1 cellular context compared by ENCODE assay signal in the genomic region with DNA sequence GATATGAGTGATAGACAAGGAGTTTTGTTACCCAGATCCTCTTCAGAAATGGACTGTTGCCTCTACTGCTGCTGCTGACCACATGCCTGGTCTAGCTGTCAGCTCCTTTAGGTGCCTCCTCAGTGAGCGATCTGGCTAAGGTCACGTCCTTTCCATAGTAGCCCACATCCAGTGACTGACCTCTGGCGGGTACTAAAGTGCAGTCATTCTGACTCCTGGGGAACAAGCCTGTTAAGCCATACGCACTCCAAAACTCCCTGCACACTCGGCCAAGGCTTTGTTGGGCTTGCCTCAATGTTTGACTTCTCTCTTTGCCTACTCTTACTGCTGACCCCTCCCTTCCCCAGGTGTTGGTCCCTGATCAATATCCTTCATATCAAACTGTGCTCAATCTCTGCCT.
TF ChIP-seq lines count a peak whose summit lies in the region.

No MANE protein-coding gene starts in this region.

TF ChIP-seq in GM23338, 12 proteins besides CTCF, POLR2A, EP300 and RAD21:
- TF ChIP-seq, protein P1, sequence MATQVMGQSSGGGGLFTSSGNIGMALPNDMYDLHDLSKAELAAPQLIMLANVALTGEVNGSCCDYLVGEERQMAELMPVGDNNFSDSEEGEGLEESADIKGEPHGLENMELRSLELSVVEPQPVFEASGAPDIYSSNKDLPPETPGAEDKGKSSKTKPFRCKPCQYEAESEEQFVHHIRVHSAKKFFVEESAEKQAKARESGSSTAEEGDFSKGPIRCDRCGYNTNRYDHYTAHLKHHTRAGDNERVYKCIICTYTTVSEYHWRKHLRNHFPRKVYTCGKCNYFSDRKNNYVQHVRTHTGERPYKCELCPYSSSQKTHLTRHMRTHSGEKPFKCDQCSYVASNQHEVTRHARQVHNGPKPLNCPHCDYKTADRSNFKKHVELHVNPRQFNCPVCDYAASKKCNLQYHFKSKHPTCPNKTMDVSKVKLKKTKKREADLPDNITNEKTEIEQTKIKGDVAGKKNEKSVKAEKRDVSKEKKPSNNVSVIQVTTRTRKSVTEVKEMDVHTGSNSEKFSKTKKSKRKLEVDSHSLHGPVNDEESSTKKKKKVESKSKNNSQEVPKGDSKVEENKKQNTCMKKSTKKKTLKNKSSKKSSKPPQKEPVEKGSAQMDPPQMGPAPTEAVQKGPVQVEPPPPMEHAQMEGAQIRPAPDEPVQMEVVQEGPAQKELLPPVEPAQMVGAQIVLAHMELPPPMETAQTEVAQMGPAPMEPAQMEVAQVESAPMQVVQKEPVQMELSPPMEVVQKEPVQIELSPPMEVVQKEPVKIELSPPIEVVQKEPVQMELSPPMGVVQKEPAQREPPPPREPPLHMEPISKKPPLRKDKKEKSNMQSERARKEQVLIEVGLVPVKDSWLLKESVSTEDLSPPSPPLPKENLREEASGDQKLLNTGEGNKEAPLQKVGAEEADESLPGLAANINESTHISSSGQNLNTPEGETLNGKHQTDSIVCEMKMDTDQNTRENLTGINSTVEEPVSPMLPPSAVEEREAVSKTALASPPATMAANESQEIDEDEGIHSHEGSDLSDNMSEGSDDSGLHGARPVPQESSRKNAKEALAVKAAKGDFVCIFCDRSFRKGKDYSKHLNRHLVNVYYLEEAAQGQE (IDR thresholded peaks at IDR 0.05; ENCODE audit: unreplicated experiment), result no peak
- no peak for TF ChIP-seq JUNB (IDR thresholded peaks at IDR 0.05; ENCODE audit: unreplicated experiment)
- TF ChIP-seq CREB1 (CRISPR knock-in tag; IDR thresholded peaks at IDR 0.05; ENCODE audit: low read depth), result no peak
- TF ChIP-seq ZNF331 (CRISPR knock-in tag; IDR thresholded peaks at IDR 0.05; ENCODE audit: low read depth), result no peak
- no peak for TF ChIP-seq EZH2phosphoT487 (IDR thresholded peaks at IDR 0.05; ENCODE audit: unreplicated experiment)
- TF ChIP-seq, protein P2, sequence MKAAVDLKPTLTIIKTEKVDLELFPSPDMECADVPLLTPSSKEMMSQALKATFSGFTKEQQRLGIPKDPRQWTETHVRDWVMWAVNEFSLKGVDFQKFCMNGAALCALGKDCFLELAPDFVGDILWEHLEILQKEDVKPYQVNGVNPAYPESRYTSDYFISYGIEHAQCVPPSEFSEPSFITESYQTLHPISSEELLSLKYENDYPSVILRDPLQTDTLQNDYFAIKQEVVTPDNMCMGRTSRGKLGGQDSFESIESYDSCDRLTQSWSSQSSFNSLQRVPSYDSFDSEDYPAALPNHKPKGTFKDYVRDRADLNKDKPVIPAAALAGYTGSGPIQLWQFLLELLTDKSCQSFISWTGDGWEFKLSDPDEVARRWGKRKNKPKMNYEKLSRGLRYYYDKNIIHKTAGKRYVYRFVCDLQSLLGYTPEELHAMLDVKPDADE (IDR thresholded peaks at IDR 0.05), result no peak
- TF ChIP-seq ZNF114 (CRISPR knock-in tag; IDR thresholded peaks at IDR 0.05), result no peak
- no peak for TF ChIP-seq NANOG (IDR thresholded peaks at IDR 0.05; ENCODE audit: borderline replicate concordance)
- TF ChIP-seq, protein P3, sequence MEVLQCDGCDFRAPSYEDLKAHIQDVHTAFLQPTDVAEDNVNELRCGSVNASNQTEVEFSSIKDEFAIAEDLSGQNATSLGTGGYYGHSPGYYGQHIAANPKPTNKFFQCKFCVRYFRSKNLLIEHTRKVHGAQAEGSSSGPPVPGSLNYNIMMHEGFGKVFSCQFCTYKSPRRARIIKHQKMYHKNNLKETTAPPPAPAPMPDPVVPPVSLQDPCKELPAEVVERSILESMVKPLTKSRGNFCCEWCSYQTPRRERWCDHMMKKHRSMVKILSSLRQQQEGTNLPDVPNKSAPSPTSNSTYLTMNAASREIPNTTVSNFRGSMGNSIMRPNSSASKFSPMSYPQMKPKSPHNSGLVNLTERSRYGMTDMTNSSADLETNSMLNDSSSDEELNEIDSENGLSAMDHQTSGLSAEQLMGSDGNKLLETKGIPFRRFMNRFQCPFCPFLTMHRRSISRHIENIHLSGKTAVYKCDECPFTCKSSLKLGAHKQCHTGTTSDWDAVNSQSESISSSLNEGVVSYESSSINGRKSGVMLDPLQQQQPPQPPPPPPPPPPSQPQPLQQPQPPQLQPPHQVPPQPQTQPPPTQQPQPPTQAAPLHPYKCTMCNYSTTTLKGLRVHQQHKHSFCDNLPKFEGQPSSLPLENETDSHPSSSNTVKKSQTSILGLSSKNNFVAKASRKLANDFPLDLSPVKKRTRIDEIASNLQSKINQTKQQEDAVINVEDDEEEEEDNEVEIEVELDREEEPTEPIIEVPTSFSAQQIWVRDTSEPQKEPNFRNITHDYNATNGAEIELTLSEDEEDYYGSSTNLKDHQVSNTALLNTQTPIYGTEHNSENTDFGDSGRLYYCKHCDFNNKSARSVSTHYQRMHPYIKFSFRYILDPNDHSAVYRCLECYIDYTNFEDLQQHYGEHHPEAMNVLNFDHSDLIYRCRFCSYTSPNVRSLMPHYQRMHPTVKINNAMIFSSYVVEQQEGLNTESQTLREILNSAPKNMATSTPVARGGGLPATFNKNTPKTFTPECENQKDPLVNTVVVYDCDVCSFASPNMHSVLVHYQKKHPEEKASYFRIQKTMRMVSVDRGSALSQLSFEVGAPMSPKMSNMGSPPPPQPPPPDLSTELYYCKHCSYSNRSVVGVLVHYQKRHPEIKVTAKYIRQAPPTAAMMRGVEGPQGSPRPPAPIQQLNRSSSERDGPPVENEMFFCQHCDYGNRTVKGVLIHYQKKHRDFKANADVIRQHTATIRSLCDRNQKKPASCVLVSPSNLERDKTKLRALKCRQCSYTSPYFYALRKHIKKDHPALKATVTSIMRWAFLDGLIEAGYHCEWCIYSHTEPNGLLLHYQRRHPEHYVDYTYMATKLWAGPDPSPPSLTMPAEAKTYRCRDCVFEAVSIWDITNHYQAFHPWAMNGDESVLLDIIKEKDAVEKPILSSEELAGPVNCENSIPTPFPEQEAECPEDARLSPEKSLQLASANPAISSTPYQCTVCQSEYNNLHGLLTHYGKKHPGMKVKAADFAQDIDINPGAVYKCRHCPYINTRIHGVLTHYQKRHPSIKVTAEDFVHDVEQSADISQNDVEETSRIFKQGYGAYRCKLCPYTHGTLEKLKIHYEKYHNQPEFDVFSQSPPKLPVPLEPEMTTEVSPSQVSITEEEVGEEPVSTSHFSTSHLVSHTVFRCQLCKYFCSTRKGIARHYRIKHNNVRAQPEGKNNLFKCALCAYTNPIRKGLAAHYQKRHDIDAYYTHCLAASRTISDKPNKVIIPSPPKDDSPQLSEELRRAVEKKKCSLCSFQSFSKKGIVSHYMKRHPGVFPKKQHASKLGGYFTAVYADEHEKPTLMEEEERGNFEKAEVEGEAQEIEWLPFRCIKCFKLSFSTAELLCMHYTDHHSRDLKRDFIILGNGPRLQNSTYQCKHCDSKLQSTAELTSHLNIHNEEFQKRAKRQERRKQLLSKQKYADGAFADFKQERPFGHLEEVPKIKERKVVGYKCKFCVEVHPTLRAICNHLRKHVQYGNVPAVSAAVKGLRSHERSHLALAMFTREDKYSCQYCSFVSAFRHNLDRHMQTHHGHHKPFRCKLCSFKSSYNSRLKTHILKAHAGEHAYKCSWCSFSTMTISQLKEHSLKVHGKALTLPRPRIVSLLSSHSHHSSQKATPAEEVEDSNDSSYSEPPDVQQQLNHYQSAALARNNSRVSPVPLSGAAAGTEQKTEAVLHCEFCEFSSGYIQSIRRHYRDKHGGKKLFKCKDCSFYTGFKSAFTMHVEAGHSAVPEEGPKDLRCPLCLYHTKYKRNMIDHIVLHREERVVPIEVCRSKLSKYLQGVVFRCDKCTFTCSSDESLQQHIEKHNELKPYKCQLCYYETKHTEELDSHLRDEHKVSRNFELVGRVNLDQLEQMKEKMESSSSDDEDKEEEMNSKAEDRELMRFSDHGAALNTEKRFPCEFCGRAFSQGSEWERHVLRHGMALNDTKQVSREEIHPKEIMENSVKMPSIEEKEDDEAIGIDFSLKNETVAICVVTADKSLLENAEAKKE (CRISPR knock-in tag; IDR thresholded peaks at IDR 0.05), result no peak
- no peak for TF ChIP-seq POLR2AphosphoS5 (IDR thresholded peaks at IDR 0.05; ENCODE audit: low read depth)
- TF ChIP-seq EZH2 (IDR thresholded peaks at IDR 0.05; ENCODE audit: low read depth, unreplicated experiment), result no peak
- TF ChIP-seq STAT1 (IDR thresholded peaks at IDR 0.05; ENCODE audit: unreplicated experiment), result no peak
